In genomic region chr5:138869763-138870500, GRCh38 we compare ENCODE assay signal across 14 cellular contexts. TPM values are rescaled to one million over a fixed set of nuclear protein-coding genes. Genes with fewer than 3 reads are reported as not detected.
A peak's percentile ranks its signal among the peaks of the same experiment; 100 is the strongest.
DNase-seq lines count a peak whose midpoint lies in the region; ATAC-seq lines count a peak whose summit lies in the region.
"Had no signal": no experiment of that assay in that cellular context is flagged by ENCODE, and none has a peak within 500 bp of the region (broad histone marks: within the 10 kb centered on the region; RNA-seq: fewer than 3 reads in every experiment).

No MANE protein-coding gene starts in this region.

- DNase-seq in activated naive CD4-positive, alpha-beta T cell treated with anti-CD3 and anti-CD28 coated beads for 36 hours: peak; percentile 9
- no peak for DNase-seq in activated naive CD4-positive, alpha-beta T cell treated with anti-CD3 and anti-CD28 coated beads, Interleukin-2, amount 10 ng/mL, durations not matched to agents 7 days and 5 days
- DNase-seq in adipocyte (ENCODE audit: low read depth) (peak; percentile 20), hepatic stellate cell (ENCODE audit: low spot score) (peak; percentile 7), dedifferentiated amniotic fluid mesenchymal stem cell (ENCODE audit: extremely low spot score) (no peak)
- no peak for DNase-seq in stimulated activated effector memory CD8-positive, alpha-beta T cell treated with anti-CD3 and anti-CD28 coated beads, Interleukin-12 subunit alpha, Interleukin-12 subunit beta, amount 100 ng/mL, for 72 hours (ENCODE audit: low spot score in 2 of 2)
- DNase-seq: AML-193, NCI-H345, occipital lobe had no signal

- no peaks in the 10 kb centered on the region for H3K9me3 Mint-ChIP-seq in activated naive CD4-positive, alpha-beta T cell treated with anti-CD3 and anti-CD28 coated beads for 36 hours
- peaks cover 3% of the 10 kb centered on the region for H3K9me3 Mint-ChIP-seq in activated naive CD4-positive, alpha-beta T cell treated with anti-CD3 and anti-CD28 coated beads, Interleukin-2, amount 10 ng/mL, durations not matched to agents 7 days and 5 days
- H3K9me3 Mint-ChIP-seq in stimulated activated effector memory CD8-positive, alpha-beta T cell treated with anti-CD3 and anti-CD28 coated beads, Interleukin-12 subunit alpha, Interleukin-12 subunit beta, amount 100 ng/mL, for 72 hours: no peaks in the 10 kb centered on the region

- H3K27me3 Mint-ChIP-seq in activated naive CD4-positive, alpha-beta T cell treated with anti-CD3 and anti-CD28 coated beads for 36 hours (ENCODE audit: low read depth): peaks cover 29% of the 10 kb centered on the region
- H3K27me3 Mint-ChIP-seq in activated naive CD4-positive, alpha-beta T cell treated with anti-CD3 and anti-CD28 coated beads, Interleukin-2, amount 10 ng/mL, durations not matched to agents 7 days and 5 days: peaks cover 41% of the 10 kb centered on the region

- peak; percentile 91 for ATAC-seq in stimulated activated effector memory CD8-positive, alpha-beta T cell treated with anti-CD3 and anti-CD28 coated beads, Interleukin-12 subunit alpha, Interleukin-12 subunit beta, amount 100 ng/mL, for 72 hours
- ATAC-seq in GM21825 (IDR thresholded peaks at IDR 0.05; ENCODE audit: unreplicated experiment) (no peak), GM21717 (IDR thresholded peaks at IDR 0.05; ENCODE audit: unreplicated experiment) (no peak)

- H3K36me3 Mint-ChIP-seq in activated naive CD4-positive, alpha-beta T cell treated with anti-CD3 and anti-CD28 coated beads for 36 hours (ENCODE audit: low read depth): no peaks in the 10 kb centered on the region
- H3K36me3 Mint-ChIP-seq in activated naive CD4-positive, alpha-beta T cell treated with anti-CD3 and anti-CD28 coated beads, Interleukin-2, amount 10 ng/mL, durations not matched to agents 7 days and 5 days: no peaks in the 10 kb centered on the region
- H3K36me3 Mint-ChIP-seq in stimulated activated effector memory CD8-positive, alpha-beta T cell treated with anti-CD3 and anti-CD28 coated beads, Interleukin-12 subunit alpha, Interleukin-12 subunit beta, amount 100 ng/mL, for 72 hours: no peaks in the 10 kb centered on the region

- CTCF ChIA-PET in activated naive CD4-positive, alpha-beta T cell treated with anti-CD3 and anti-CD28 coated beads for 36 hours (lab: Charles Lee): interaction anchor here (0.6 to 0.7 kb wide), 4 partner anchors 16 to 193 kb away, joined by 3 to 4 read pairs (median 3); no protein-coding TSS in a partner anchor
- CTCF ChIA-PET in activated naive CD4-positive, alpha-beta T cell treated with anti-CD3 and anti-CD28 coated beads, Interleukin-2, amount 10 ng/mL, durations not matched to agents 7 days and 5 days (lab: Charles Lee): no interaction called here

- H3K36me3 ChIP-seq in adipocyte (ENCODE audit: control insufficient read depth, insufficient read depth, low read length, severe bottlenecking): peaks cover 2% of the 10 kb centered on the region
- H3K36me3 ChIP-seq: SJSA1, vagina had no signal

- H3K9ac ChIP-seq in adipocyte (ENCODE audit: low read length): no peak overlapping the region

- H3K27ac Mint-ChIP-seq in activated naive CD4-positive, alpha-beta T cell treated with anti-CD3 and anti-CD28 coated beads for 36 hours: no peak overlapping the region
- H3K27ac Mint-ChIP-seq in activated naive CD4-positive, alpha-beta T cell treated with anti-CD3 and anti-CD28 coated beads, Interleukin-2, amount 10 ng/mL, durations not matched to agents 7 days and 5 days: no peak overlapping the region
- no peak overlapping the region for H3K27ac Mint-ChIP-seq in stimulated activated effector memory CD8-positive, alpha-beta T cell treated with anti-CD3 and anti-CD28 coated beads, Interleukin-12 subunit alpha, Interleukin-12 subunit beta, amount 100 ng/mL, for 72 hours

- intact Hi-C loops in activated naive CD4-positive, alpha-beta T cell treated with anti-CD3 and anti-CD28 coated beads for 36 hours (cut with micrococcal nuclease): no loop called here

- no peaks in the 10 kb centered on the region for H3K27me3 ChIP-seq in adipocyte (replicated peaks; ENCODE audit: control insufficient read depth, insufficient read depth, low read length)
- H3K27me3 ChIP-seq: SJSA1, vagina had no signal

- H3K4me1 ChIP-seq in adipocyte (ENCODE audit: control insufficient read depth, insufficient read depth, low read length): peaks cover 10% of the 10 kb centered on the region

- no peak overlapping the region for H3K4me3 Mint-ChIP-seq in activated naive CD4-positive, alpha-beta T cell treated with anti-CD3 and anti-CD28 coated beads for 36 hours
- H3K4me3 Mint-ChIP-seq in activated naive CD4-positive, alpha-beta T cell treated with anti-CD3 and anti-CD28 coated beads, Interleukin-2, amount 10 ng/mL, durations not matched to agents 7 days and 5 days: no peak overlapping the region
- H3K4me3 Mint-ChIP-seq in stimulated activated effector memory CD8-positive, alpha-beta T cell treated with anti-CD3 and anti-CD28 coated beads, Interleukin-12 subunit alpha, Interleukin-12 subunit beta, amount 100 ng/mL, for 72 hours: peak overlapping the region; percentile 23

- H3K4me3 ChIP-seq in adipocyte (ENCODE audit: low read length): no peak overlapping the region
- H3K4me3 ChIP-seq: SJSA1, vagina had no signal

- peaks cover 16% of the 10 kb centered on the region for H3K4me1 Mint-ChIP-seq in activated naive CD4-positive, alpha-beta T cell treated with anti-CD3 and anti-CD28 coated beads for 36 hours (ENCODE audit: low read depth)
- no peaks in the 10 kb centered on the region for H3K4me1 Mint-ChIP-seq in activated naive CD4-positive, alpha-beta T cell treated with anti-CD3 and anti-CD28 coated beads, Interleukin-2, amount 10 ng/mL, durations not matched to agents 7 days and 5 days
- peaks cover 10% of the 10 kb centered on the region for H3K4me1 Mint-ChIP-seq in stimulated activated effector memory CD8-positive, alpha-beta T cell treated with anti-CD3 and anti-CD28 coated beads, Interleukin-12 subunit alpha, Interleukin-12 subunit beta, amount 100 ng/mL, for 72 hours

- no peaks in the 10 kb centered on the region for H3K9me3 ChIP-seq in adipocyte (ENCODE audit: control insufficient read depth, low read length)
- H3K9me3 ChIP-seq: SJSA1, vagina had no signal

RNA-seq across cellular contexts. Expression of gene LRRTM2, which starts 5.2 kb away (rescaled TPM):
- not detected for total RNA-seq in activated naive CD4-positive, alpha-beta T cell treated with anti-CD3 and anti-CD28 coated beads for 36 hours
- total RNA-seq: activated CD8-positive, alpha-beta memory T cell treated with anti-CD3 and anti-CD28 coated beads for 36 hours had no signal

Comparison
In these comparisons a context has a peak if more than half of its experiments do, and no peak if none do; other contexts are left out.
1. DNase-seq: peak in activated naive CD4-positive, alpha-beta T cell treated with anti-CD3 and anti-CD28 coated beads for 36 hours (single experiment), adipocyte (single experiment) and hepatic stellate cell (single experiment); none in activated naive CD4-positive, alpha-beta T cell treated with anti-CD3 and anti-CD28 coated beads, Interleukin-2, amount 10 ng/mL, durations not matched to agents 7 days and 5 days (single experiment), stimulated activated effector memory CD8-positive, alpha-beta T cell treated with anti-CD3 and anti-CD28 coated beads, Interleukin-12 subunit alpha, Interleukin-12 subunit beta, amount 100 ng/mL, for 72 hours (0 of 2) and dedifferentiated amniotic fluid mesenchymal stem cell (single experiment).